15 cellular contexts compared by ENCODE assay signal in genomic region chr12:80607361-80608135, GRCh38.
DNase-seq lines count a peak whose midpoint lies in the region; ATAC-seq and TF ChIP-seq lines count a peak whose summit lies in the region.
"Had no signal": no experiment of that assay in that cellular context is flagged by ENCODE, and none has a peak within 500 bp of the region (broad histone marks: within the 10 kb centered on the region; RNA-seq: fewer than 3 reads in every experiment).

No MANE protein-coding gene starts in this region.

- in situ Hi-C loops in brain microvascular endothelial cell (cut with HindIII; ENCODE audit: low pct_ligation_motif_present, low sequenced_read_pairs) (no loop called here), gastrocnemius medialis (cut with MboI; ENCODE audit: low sequenced_read_pairs in 4 of 4) (no loop called here)

- H3K9me3 Mint-ChIP-seq in neural progenitor cell, result no peaks in the 10 kb centered on the region
- H3K9me3 Mint-ChIP-seq in activated CD8-positive, alpha-beta T cell treated with anti-CD3 and anti-CD28 coated beads, Interleukin-2, amount 10 ng/mL, durations not matched to agents 7 days and 5 days (ENCODE audit: insufficient read depth), result no peaks in the 10 kb centered on the region

- no peaks in the 10 kb centered on the region for H3F3A ChIP-seq in neural progenitor cell (ENCODE audit: low read depth)

- H3K36me3 Mint-ChIP-seq in neural progenitor cell, result no peaks in the 10 kb centered on the region
- H3K36me3 Mint-ChIP-seq in activated CD8-positive, alpha-beta T cell treated with anti-CD3 and anti-CD28 coated beads, Interleukin-2, amount 10 ng/mL, durations not matched to agents 7 days and 5 days (ENCODE audit: low read depth), result no peaks in the 10 kb centered on the region
- H3K36me3 Mint-ChIP-seq: CD14-positive monocyte had no signal

- H3K27me3 Mint-ChIP-seq in neural progenitor cell (ENCODE audit: insufficient read depth, low read depth), result no peaks in the 10 kb centered on the region
- H3K27me3 Mint-ChIP-seq in activated CD8-positive, alpha-beta T cell treated with anti-CD3 and anti-CD28 coated beads, Interleukin-2, amount 10 ng/mL, durations not matched to agents 7 days and 5 days (ENCODE audit: low read depth), result no peaks in the 10 kb centered on the region

- no peak for TF ChIP-seq POLR2A in gastrocnemius medialis (IDR thresholded peaks at IDR 0.05)

- H3K4me1 ChIP-seq in neural progenitor cell (no peaks in the 10 kb centered on the region), gastrocnemius medialis (no peaks in the 10 kb centered on the region)
- H3K4me1 ChIP-seq: colonic mucosa, left lung had no signal

- H3K4me3 Mint-ChIP-seq in neural progenitor cell, result no peak overlapping the region
- H3K4me3 Mint-ChIP-seq in activated CD8-positive, alpha-beta T cell treated with anti-CD3 and anti-CD28 coated beads, Interleukin-2, amount 10 ng/mL, durations not matched to agents 7 days and 5 days, result no peak overlapping the region
- H3K4me3 Mint-ChIP-seq: CD14-positive monocyte had no signal

- no peak overlapping the region for H3K27ac Mint-ChIP-seq in neural progenitor cell
- H3K27ac Mint-ChIP-seq in activated CD8-positive, alpha-beta T cell treated with anti-CD3 and anti-CD28 coated beads, Interleukin-2, amount 10 ng/mL, durations not matched to agents 7 days and 5 days, result no peak overlapping the region
- H3K27ac Mint-ChIP-seq: CD14-positive monocyte had no signal

- ATAC-seq in activated CD8-positive, alpha-beta T cell treated with anti-CD3 and anti-CD28 coated beads, Interleukin-2, amount 10 ng/mL, durations not matched to agents 7 days and 5 days, result no peak
- no peak for ATAC-seq in HG03139 (IDR thresholded peaks at IDR 0.05; ENCODE audit: unreplicated experiment)
- no peak for ATAC-seq in HG02678 (IDR thresholded peaks at IDR 0.05; ENCODE audit: unreplicated experiment)
- ATAC-seq in gastrocnemius medialis, result no peak
- ATAC-seq: GM12878, left lung had no signal

- POLR2A ChIA-PET in activated CD8-positive, alpha-beta T cell treated with anti-CD3 and anti-CD28 coated beads, Interleukin-2, amount 10 ng/mL, durations not matched to agents 7 days and 5 days (lab: Charles Lee), result no interaction called here

- H2AFZ ChIP-seq in neural progenitor cell (replicated peaks), result no peak overlapping the region

- H3K27ac ChIP-seq in brain microvascular endothelial cell, result no peak overlapping the region
- H3K27ac ChIP-seq in neural progenitor cell, result no peak overlapping the region
- H3K27ac ChIP-seq in gastrocnemius medialis, result no peak overlapping the region
- H3K27ac ChIP-seq: colonic mucosa, left lung had no signal

- H3K4me1 Mint-ChIP-seq in neural progenitor cell, result no peaks in the 10 kb centered on the region
- no peaks in the 10 kb centered on the region for H3K4me1 Mint-ChIP-seq in activated CD8-positive, alpha-beta T cell treated with anti-CD3 and anti-CD28 coated beads, Interleukin-2, amount 10 ng/mL, durations not matched to agents 7 days and 5 days (ENCODE audit: low read depth)
- H3K4me1 Mint-ChIP-seq: CD14-positive monocyte had no signal

- H3K9me3 ChIP-seq in neural progenitor cell (ENCODE audit: low read depth) (no peaks in the 10 kb centered on the region), gastrocnemius medialis (no peaks in the 10 kb centered on the region)
- H3K9me3 ChIP-seq: colonic mucosa, left lung had no signal

- CTCF ChIA-PET in activated CD8-positive, alpha-beta T cell treated with anti-CD3 and anti-CD28 coated beads, Interleukin-2, amount 10 ng/mL, durations not matched to agents 7 days and 5 days (lab: Charles Lee), result no interaction called here

- H3K27me3 ChIP-seq in brain microvascular endothelial cell (replicated peaks) (no peaks in the 10 kb centered on the region), neural progenitor cell (no peaks in the 10 kb centered on the region), gastrocnemius medialis (no peaks in the 10 kb centered on the region)
- H3K27me3 ChIP-seq: colonic mucosa, left lung had no signal

- no peaks in the 10 kb centered on the region for H4K20me1 ChIP-seq in neural progenitor cell (ENCODE audit: low read depth)

- no peak overlapping the region for H3K4me3 ChIP-seq in brain microvascular endothelial cell (ENCODE audit: low read depth, low read length)
- no peak overlapping the region for H3K4me3 ChIP-seq in neural progenitor cell
- H3K4me3 ChIP-seq in gastrocnemius medialis, result no peak overlapping the region
- H3K4me3 ChIP-seq: colonic mucosa, GM12878, left lung had no signal

- TF ChIP-seq CTCF in GM12872 (IDR thresholded peaks at IDR 0.05; ENCODE audit: insufficient read depth, low read depth, low read length), result peak; percentile 35; the same call in 2 of the 3 replicates
- TF ChIP-seq CTCF in brain microvascular endothelial cell (IDR thresholded peaks at IDR 0.05; ENCODE audit: low read depth, low read length, missing control alignments), result peak; percentile 36
- peak; percentile 48 for TF ChIP-seq CTCF in neural progenitor cell (IDR thresholded peaks at IDR 0.05)
- TF ChIP-seq CTCF in gastrocnemius medialis (IDR thresholded peaks at IDR 0.05 in 4 of 5, conservative IDR thresholded peaks at IDR 0.05 in 1 of 5), result peak in 1 of 5 experiments; percentile 36

- no peaks in the 10 kb centered on the region for H3K79me2 ChIP-seq in neural progenitor cell (ENCODE audit: low read depth)

- no peak overlapping the region for H3K4me2 ChIP-seq in neural progenitor cell

- intact Hi-C loops in gastrocnemius medialis (cut with DNase I; ENCODE audit: low total_unique reads), result no loop called here

- DNase-seq in HT-29 (ENCODE audit: low spot score) (peak; percentile 24), brain microvascular endothelial cell (no peak), neural progenitor cell (ENCODE audit: low spot score) (no peak), gastrocnemius medialis (no peak)
- DNase-seq in activated CD8-positive, alpha-beta T cell treated with anti-CD3 and anti-CD28 coated beads, Interleukin-2, amount 10 ng/mL, durations not matched to agents 7 days and 5 days, result no peak
- DNase-seq: activated effector memory CD4-positive, alpha-beta T cell treated with Interleukin-2 at 50 U/mL for 16 hours; amygdala; colonic mucosa; hippocampal formation; left lung had no signal

- H3K9ac ChIP-seq in neural progenitor cell, result no peak overlapping the region

- H3K36me3 ChIP-seq in brain microvascular endothelial cell (replicated peaks) (no peaks in the 10 kb centered on the region), neural progenitor cell (no peaks in the 10 kb centered on the region), gastrocnemius medialis (no peaks in the 10 kb centered on the region)
- H3K36me3 ChIP-seq: colonic mucosa, left lung had no signal
